ENCODE assay signal across 28 cellular contexts in the genomic region with DNA sequence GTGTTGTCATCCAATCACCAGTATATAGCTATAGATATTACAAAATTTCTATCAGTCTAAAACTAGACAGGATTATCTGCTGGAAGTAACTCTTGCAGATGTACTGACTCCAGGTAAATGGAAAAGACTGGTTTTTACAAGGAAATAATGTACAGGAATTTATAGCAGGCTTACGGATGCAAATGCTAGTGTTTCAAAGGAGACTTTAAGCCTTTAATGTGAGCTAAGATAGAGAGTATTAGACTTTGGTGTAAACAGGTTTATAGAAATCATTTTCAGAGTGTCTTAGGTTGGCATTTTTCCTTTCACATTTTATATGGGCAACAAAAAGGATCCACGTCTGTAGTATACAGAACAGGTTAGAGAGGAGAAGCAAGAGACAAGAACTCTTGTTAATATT. TPM values are rescaled to one million over a fixed set of nuclear protein-coding genes. Genes with fewer than 3 reads are reported as not detected.
DNase-seq lines count a peak whose midpoint lies in the region; ATAC-seq, FAIRE-seq and TF ChIP-seq lines count a peak whose summit lies in the region.
"Had no signal": no experiment of that assay in that cellular context is flagged by ENCODE, and none has a peak within 500 bp of the region (broad histone marks: within the 10 kb centered on the region; RNA-seq: fewer than 3 reads in every experiment).

No MANE protein-coding gene starts in this region.

- H3K79me2 ChIP-seq in SU-DHL-6 (ENCODE audit: insufficient read depth, low read length), result peaks cover 100% of the 10 kb centered on the region
- no peaks in the 10 kb centered on the region for H3K79me2 ChIP-seq in HepG2 (ENCODE audit: insufficient read depth, low read length)

- peaks cover 0 to 5% of the 10 kb centered on the region in 2 donors for H3K36me3 Mint-ChIP-seq in stimulated activated naive B cell treated with anti-CD40 and anti-IgM and Interleukin-4, amounts not matched to agents 10 μg/mL and 1 μg/mL and 100 μg/mL, for 72 hours
- H3K36me3 Mint-ChIP-seq: CD4-positive, CD25-positive, alpha-beta regulatory T cell had no signal

- no peaks in the 10 kb centered on the region for H3K36me3 ChIP-seq in SU-DHL-6 (ENCODE audit: low read length)
- H3K36me3 ChIP-seq in effector memory CD4-positive, alpha-beta T cell (ENCODE audit: control insufficient read depth, insufficient read depth, low read length), result no peaks in the 10 kb centered on the region
- H3K36me3 ChIP-seq in HepG2 (replicated peaks in 1 of 2; ENCODE audit: control insufficient read depth in 1 of 2, insufficient read depth in 2 of 2, low read length in 2 of 2), result no peaks in the 10 kb centered on the region
- H3K36me3 ChIP-seq: heart left ventricle, MG63 had no signal

- intact Hi-C loops in HepG2 (cut with micrococcal nuclease; ENCODE audit: unreplicated experiment), result loop anchor here (5.0 kb wide), 1 partner anchor 1797 kb away; no protein-coding TSS in a partner anchor

- ATAC-seq in GM19328 (IDR thresholded peaks at IDR 0.05; ENCODE audit: unreplicated experiment) (peak; percentile 5), GM19351 (IDR thresholded peaks at IDR 0.05; ENCODE audit: unreplicated experiment) (no peak), GM21576 (IDR thresholded peaks at IDR 0.05; ENCODE audit: unreplicated experiment) (no peak), HepG2 (no peak)
- ATAC-seq in stimulated activated naive B cell treated with anti-CD40 and anti-IgM and Interleukin-4, amounts not matched to agents 10 μg/mL and 1 μg/mL and 100 μg/mL, for 72 hours (replicated peaks), result no peak
- ATAC-seq: heart left ventricle; left cardiac atrium; stimulated activated naive CD8-positive, alpha-beta T cell treated with anti-CD3 and anti-CD28 coated beads, Interleukin-15, amount 100 ng/mL, for 72 hours; T-helper 17 cell had no signal

- H3K27ac Mint-ChIP-seq in stimulated activated naive B cell treated with anti-CD40 and anti-IgM and Interleukin-4, amounts not matched to agents 10 μg/mL and 1 μg/mL and 100 μg/mL, for 72 hours, result peak overlapping the region; percentile 56
- H3K27ac Mint-ChIP-seq: CD4-positive, CD25-positive, alpha-beta regulatory T cell; stimulated activated naive CD8-positive, alpha-beta T cell treated with anti-CD3 and anti-CD28 coated beads, Interleukin-15, amount 100 ng/mL, for 72 hours; T-helper 17 cell had no signal

- POLR2A ChIA-PET in HepG2 (lab: Yijun Ruan, JAX), result no interaction called here

- DNase-seq in stimulated activated naive B cell treated with anti-CD40 and anti-IgM and Interleukin-4, amounts not matched to agents 10 μg/mL and 1 μg/mL and 100 μg/mL, for 72 hours, result no peak
- DNase-seq in effector memory CD4-positive, alpha-beta T cell, result no peak
- DNase-seq in HepG2 (ENCODE audit: low spot score), result no peak
- DNase-seq: activated CD8-positive, alpha-beta memory T cell treated with anti-CD3 and anti-CD28 coated beads for 24 hours; activated gamma-delta T cell treated with Interleukin-2 at 50 U/mL for 16 hours; activated T-cell treated with anti-CD3 and anti-CD28 coated beads, Interleukin-2, amount 50 U/mL, for 1 hour; CD4-positive, CD25-positive, alpha-beta regulatory T cell; DND-41; effector CD4-positive, alpha-beta T cell; erythroblast; HCEC 1CT; heart left ventricle; KG1; left cardiac atrium; mammary epithelial cell; MG63; NCI-H1417; NCI-H2029 treated with DMSO at 0.1 percent for 48 hours; NCI-H69; stimulated activated naive CD8-positive, alpha-beta T cell treated with anti-CD3 and anti-CD28 coated beads, Interleukin-15, amount 100 ng/mL, for 72 hours; T-helper 17 cell had no signal

- peaks cover 65% of the 10 kb centered on the region for H3F3A ChIP-seq in SU-DHL-6 (ENCODE audit: insufficient read depth)

- no peak overlapping the region for H2AFZ ChIP-seq in SU-DHL-6 (ENCODE audit: low read depth, low read length, severe bottlenecking)
- H2AFZ ChIP-seq in HepG2 (ENCODE audit: low read length), result no peak overlapping the region

- H3K4me3 ChIP-seq in SU-DHL-6 (ENCODE audit: insufficient read depth, low read length, poor library complexity, severe bottlenecking) (peak overlapping the region; percentile 48), HepG2 (replicated peaks in 1 of 3; ENCODE audit: insufficient read depth in 1 of 3, low read depth in 2 of 3, low read length in 3 of 3) (no peak overlapping the region)
- no peak overlapping the region for H3K4me3 ChIP-seq in effector memory CD4-positive, alpha-beta T cell (ENCODE audit: insufficient read depth, low read depth, low read length, poor library complexity, severe bottlenecking)
- H3K4me3 ChIP-seq: heart left ventricle, MG63 had no signal

- H3K9me3 ChIP-seq in SU-DHL-6 (ENCODE audit: insufficient read depth, low read length), result no peaks in the 10 kb centered on the region
- H3K9me3 ChIP-seq in effector memory CD4-positive, alpha-beta T cell (ENCODE audit: control insufficient read depth, low read length), result no peaks in the 10 kb centered on the region
- no peaks in the 10 kb centered on the region for H3K9me3 ChIP-seq in HepG2 (ENCODE audit: low read length)
- H3K9me3 ChIP-seq: heart left ventricle, MG63 had no signal

- no peaks in the 10 kb centered on the region for H3K4me1 ChIP-seq in effector memory CD4-positive, alpha-beta T cell (ENCODE audit: control insufficient read depth, insufficient read depth, low read length, poor library complexity, severe bottlenecking)
- no peaks in the 10 kb centered on the region for H3K4me1 ChIP-seq in HepG2 (ENCODE audit: insufficient read depth, low read length)

- in situ Hi-C loops in HepG2 (cut with HindIII; ENCODE audit: extremely low pct_ligation_motif_present, low pct_unique_long_range_greater_than_20kb), result no loop called here

- H3K27me3 Mint-ChIP-seq in stimulated activated naive B cell treated with anti-CD40 and anti-IgM and Interleukin-4, amounts not matched to agents 10 μg/mL and 1 μg/mL and 100 μg/mL, for 72 hours, result peaks cover 0 to 6% of the 10 kb centered on the region in 2 donors

- BruUV-seq in HepG2 (replicated peaks; lab: Mats Ljungman, UMichigan), result no TSS peak

- H4K20me1 ChIP-seq in SU-DHL-6 (ENCODE audit: low read depth, low read length) (no peaks in the 10 kb centered on the region), HepG2 (ENCODE audit: insufficient read depth, low read length) (no peaks in the 10 kb centered on the region)

- H3K9me3 Mint-ChIP-seq in stimulated activated naive B cell treated with anti-CD40 and anti-IgM and Interleukin-4, amounts not matched to agents 10 μg/mL and 1 μg/mL and 100 μg/mL, for 72 hours, result peaks cover 4% of the 10 kb centered on the region in 2 donors
- H3K9me3 Mint-ChIP-seq: stimulated activated naive CD8-positive, alpha-beta T cell treated with anti-CD3 and anti-CD28 coated beads, Interleukin-15, amount 100 ng/mL, for 72 hours had no signal

- H3K4me2 ChIP-seq in SU-DHL-6 (ENCODE audit: low read depth, low read length, poor library complexity, severe bottlenecking), result peak overlapping the region; percentile 96
- no peak overlapping the region for H3K4me2 ChIP-seq in HepG2 (ENCODE audit: low read depth, low read length)

- H3K4me3 Mint-ChIP-seq in stimulated activated naive B cell treated with anti-CD40 and anti-IgM and Interleukin-4, amounts not matched to agents 10 μg/mL and 1 μg/mL and 100 μg/mL, for 72 hours, result no peak overlapping the region
- H3K4me3 Mint-ChIP-seq: CD4-positive, CD25-positive, alpha-beta regulatory T cell; stimulated activated naive CD8-positive, alpha-beta T cell treated with anti-CD3 and anti-CD28 coated beads, Interleukin-15, amount 100 ng/mL, for 72 hours; T-helper 17 cell had no signal

- H3K27me3 ChIP-seq in SU-DHL-6 (ENCODE audit: low read length) (no peaks in the 10 kb centered on the region), HepG2 (ENCODE audit: control insufficient read depth in 1 of 2, insufficient read depth in 2 of 2, low read length in 2 of 2) (0 out of 5 replicates have a peak, but pooled peaks cover 0 to 2% of the 10 kb centered on the region in 2 experiments)
- H3K27me3 ChIP-seq in effector memory CD4-positive, alpha-beta T cell (replicated peaks; ENCODE audit: control insufficient read depth, insufficient read depth, low read length, poor library complexity, severe bottlenecking), result no peaks in the 10 kb centered on the region
- H3K27me3 ChIP-seq: heart left ventricle, MG63 had no signal

- H3K27ac ChIP-seq in SU-DHL-6 (ENCODE audit: low read depth, low read length) (peak overlapping the region; percentile 98), HepG2 (ENCODE audit: extremely low read length, insufficient read depth, low read length) (no peak overlapping the region)
- H3K27ac ChIP-seq in effector memory CD4-positive, alpha-beta T cell (ENCODE audit: insufficient read depth, low read length, poor library complexity, severe bottlenecking), result no peak overlapping the region
- H3K27ac ChIP-seq: RWPE1 had no signal

- no peak for TF ChIP-seq POLR2A in HepG2 (IDR thresholded peaks at IDR 0.05; ENCODE audit: insufficient read depth in 1 of 2, low read depth in 2 of 2, low read length in 2 of 2)

- FAIRE-seq in islet of Langerhans (lab: Jason Lieb, UNC), result peak; percentile 27
- no peak for FAIRE-seq in HepG2 (lab: Jason Lieb, UNC)
- FAIRE-seq: HTR-8/SVneo had no signal

- H3K9me2 ChIP-seq in SU-DHL-6 (replicated peaks; ENCODE audit: insufficient read depth, low read length), result no peaks in the 10 kb centered on the region

- WGBS in HepG2 (ENCODE audit: low lambda C conversion rate), result 86% methylated on average over 2 of the region's 2 CpGs

- no peak for TF ChIP-seq EP300 in HepG2 (IDR thresholded peaks at IDR 0.05; ENCODE audit: low read depth in 2 of 2, low read length in 2 of 2)
- no peak for TF ChIP-seq EP300 in HepG2 (CRISPR knock-in tag; IDR thresholded peaks at IDR 0.05; ENCODE audit: borderline replicate concordance)

- no peak for TF ChIP-seq CTCF in SU-DHL-6 (IDR thresholded peaks at IDR 0.05; ENCODE audit: insufficient read depth, low read length, poor library complexity, severe bottlenecking)
- TF ChIP-seq CTCF in HepG2 (CRISPR knock-in tag; IDR thresholded peaks at IDR 0.05), result no peak

- peaks cover 32 to 70% of the 10 kb centered on the region in 2 donors for H3K4me1 Mint-ChIP-seq in stimulated activated naive B cell treated with anti-CD40 and anti-IgM and Interleukin-4, amounts not matched to agents 10 μg/mL and 1 μg/mL and 100 μg/mL, for 72 hours
- H3K4me1 Mint-ChIP-seq: stimulated activated naive CD8-positive, alpha-beta T cell treated with anti-CD3 and anti-CD28 coated beads, Interleukin-15, amount 100 ng/mL, for 72 hours; T-helper 17 cell had no signal

- TF ChIP-seq RAD21 in HepG2 (CRISPR knock-in tag; IDR thresholded peaks at IDR 0.05), result no peak

- H3K9ac ChIP-seq in SU-DHL-6 (ENCODE audit: low read length) (peak overlapping the region; percentile 59), HepG2 (ENCODE audit: insufficient read depth, low read depth, low read length) (no peak overlapping the region)

- CTCF ChIA-PET in HepG2 (lab: Yijun Ruan, JAX; ENCODE audit: low intra/inter-chr PET ratio, low total read pairs), result no interaction called here

RNA-seq across cellular contexts. Expression of gene ZNF608, which starts 16.1 kb away (rescaled TPM):
- 0.83 and 0.91 TPM in 2 replicates for total RNA-seq in HepG2 (2016; rRNA removed; fragmentation: Illumina TruSeq; extraction: Trizol)
- total RNA-seq in HepG2 (2016; cell fraction: cytosol; rRNA removed; fragmentation: Illumina TruSeq; extraction: Trizol; ENCODE audit: low read depth), result 1.4 and 2.0 TPM in 2 replicates
- total RNA-seq in HepG2 (2016; cell fraction: insoluble cytoplasmic fraction; rRNA removed; fragmentation: Illumina TruSeq; extraction: Trizol), result 1.1 and 1.2 TPM in 2 replicates
- total RNA-seq in HepG2 (2016; cell fraction: membrane; rRNA removed; fragmentation: Illumina TruSeq; extraction: Trizol), result 0.62 and 0.77 TPM in 2 replicates
- 1.5 and 2.1 TPM in 2 replicates for total RNA-seq in HepG2 (2016; cell fraction: nucleus; rRNA removed; fragmentation: Illumina TruSeq; extraction: Trizol)
- polyA plus RNA-seq in HepG2 (2011; rRNA removed), result 0.66 and 0.68 TPM in 2 replicates
- 0.28 and 0.31 TPM in 2 replicates for polyA plus RNA-seq in HepG2 (2011; cell fraction: cytosol; rRNA removed)
- polyA plus RNA-seq in HepG2 (2011; cell fraction: nucleus; rRNA removed), result 0.59 and 0.93 TPM in 2 replicates
- 1.4 and 1.5 TPM in 2 replicates for polyA plus RNA-seq in HepG2 (2012)
- polyA plus RNA-seq in HepG2 (2016; cell fraction: cytosol; fragmentation: Illumina TruSeq; extraction: Trizol; ENCODE audit: low read depth), result 0.07 TPM in 2 replicates
- polyA plus RNA-seq in HepG2 (2016; cell fraction: insoluble cytoplasmic fraction; fragmentation: Illumina TruSeq; extraction: Trizol; ENCODE audit: low read depth), result 0.53 and 0.63 TPM in 2 replicates
- polyA plus RNA-seq in HepG2 (2016; cell fraction: membrane; fragmentation: Illumina TruSeq; extraction: Trizol; ENCODE audit: low read depth), result 0.08 and 0.11 TPM in 2 replicates
- polyA plus RNA-seq in HepG2 (2016; cell fraction: nucleus; fragmentation: Illumina TruSeq; extraction: Trizol; ENCODE audit: insufficient read depth, low read depth), result 1.4 TPM in 2 replicates
- polyA minus RNA-seq in HepG2 (2011; rRNA and poly(A)+ RNA removed; ENCODE audit: low replicate concordance), result 2.3 TPM in 1 of 2 replicates, not detected in the other
- polyA minus RNA-seq in HepG2 (2011; cell fraction: cytosol; rRNA and poly(A)+ RNA removed), result 0.79 and 1.3 TPM in 2 replicates
- polyA minus RNA-seq in HepG2 (2011; cell fraction: nucleus; rRNA and poly(A)+ RNA removed), result 2.1 and 2.3 TPM in 2 replicates
- polyA plus RNA-seq: CD4-positive, CD25-positive, alpha-beta regulatory T cell had no signal
